8 cellular contexts compared by ENCODE assay signal in genomic region chr6:30344868-30345671, GRCh38. TPM values are rescaled to one million over a fixed set of nuclear protein-coding genes. Genes with fewer than 3 reads are reported as not detected.
DNase-seq lines count a peak whose midpoint lies in the region; ATAC-seq, FAIRE-seq and TF ChIP-seq lines count a peak whose summit lies in the region.

TSS of gene RPP21 (plus strand) at chr6:30345156. CDS start at chr6:30345172, 16 bp downstream.

- H3K27ac ChIP-seq in angular gyrus (ENCODE audit: low read depth, low read length) (peak within 1 kb of the TSS; percentile 90), right atrium auricular region (peak within 1 kb of the TSS; percentile 83 to 87)

- TF ChIP-seq CTCF in right atrium auricular region (IDR thresholded peaks at IDR 0.05), result no peak

- FAIRE-seq in urothelium cell line (lab: Jason Lieb, UNC), result no peak

- peaks cover 18% of the 10 kb centered on the region for H3K36me3 ChIP-seq in right atrium auricular region

- no peaks in the 10 kb centered on the region for H3K27me3 ChIP-seq in right atrium auricular region

- ATAC-seq in GM18498 (IDR thresholded peaks at IDR 0.05; ENCODE audit: unreplicated experiment), result peak; percentile 97
- ATAC-seq in HG02885 (IDR thresholded peaks at IDR 0.05; ENCODE audit: poor library complexity, unreplicated experiment), result peak; percentile 97

- peaks cover 0 to 8% of the 10 kb centered on the region in 2 donors for H3K4me1 ChIP-seq in right atrium auricular region

- intact Hi-C loops in T-helper 2 cell treated with Interferon-gamma antibody and Interleukin-4, amounts not matched to agents 100 ng/mL and 5 ng/mL, for 36 hours (cut with micrococcal nuclease), result loop anchor here (1.0 to 10.0 kb wide), 3 partner anchors 19 to 1850 kb away; partner anchors contain the start of genes GPSM3, PBX2 and TRIM39

- H3K4me3 ChIP-seq in right atrium auricular region, result peak within 1 kb of the TSS; percentile 80 to 83

- peak; percentile 22 for DNase-seq in NCI-H1694 treated with DMSO at 0.1 percent for 48 hours (lab: John Stamatoyannopoulos, UW)
- peak; percentile 75 for DNase-seq in right atrium auricular region (ENCODE audit: low spot score)
- peak; percentile 87 for DNase-seq in putamen (ENCODE audit: low spot score)
- peak; percentile 97 for DNase-seq in urothelium cell line (ENCODE audit: low spot score)

- no peaks in the 10 kb centered on the region for H3K9me3 ChIP-seq in right atrium auricular region

RNA-seq across cellular contexts. Expression of gene RPP21, which starts in this region (rescaled TPM):
- 37.2 and 46.7 TPM in 2 replicates for total RNA-seq in T-helper 2 cell treated with Interferon-gamma antibody and Interleukin-4, amounts not matched to agents 100 ng/mL and 5 ng/mL, for 36 hours
- total RNA-seq in right atrium auricular region, result 10 to 100 TPM; 46.6 to 54.1 TPM

Comparison
In these comparisons a context has a peak if more than half of its experiments do, and no peak if none do; other contexts are left out.
1. Peak in every context shown above with its lines: DNase-seq, ATAC-seq, H3K4me3 ChIP-seq and H3K27ac ChIP-seq.
2. DNase-seq: peak in every context shown above with its lines; median percentile 97 in urothelium cell line; 87 in putamen; 75 in right atrium auricular region; 22 in NCI-H1694 treated with DMSO at 0.1 percent for 48 hours.